ENCODE assay signal across 8 cellular contexts in the genomic region with DNA sequence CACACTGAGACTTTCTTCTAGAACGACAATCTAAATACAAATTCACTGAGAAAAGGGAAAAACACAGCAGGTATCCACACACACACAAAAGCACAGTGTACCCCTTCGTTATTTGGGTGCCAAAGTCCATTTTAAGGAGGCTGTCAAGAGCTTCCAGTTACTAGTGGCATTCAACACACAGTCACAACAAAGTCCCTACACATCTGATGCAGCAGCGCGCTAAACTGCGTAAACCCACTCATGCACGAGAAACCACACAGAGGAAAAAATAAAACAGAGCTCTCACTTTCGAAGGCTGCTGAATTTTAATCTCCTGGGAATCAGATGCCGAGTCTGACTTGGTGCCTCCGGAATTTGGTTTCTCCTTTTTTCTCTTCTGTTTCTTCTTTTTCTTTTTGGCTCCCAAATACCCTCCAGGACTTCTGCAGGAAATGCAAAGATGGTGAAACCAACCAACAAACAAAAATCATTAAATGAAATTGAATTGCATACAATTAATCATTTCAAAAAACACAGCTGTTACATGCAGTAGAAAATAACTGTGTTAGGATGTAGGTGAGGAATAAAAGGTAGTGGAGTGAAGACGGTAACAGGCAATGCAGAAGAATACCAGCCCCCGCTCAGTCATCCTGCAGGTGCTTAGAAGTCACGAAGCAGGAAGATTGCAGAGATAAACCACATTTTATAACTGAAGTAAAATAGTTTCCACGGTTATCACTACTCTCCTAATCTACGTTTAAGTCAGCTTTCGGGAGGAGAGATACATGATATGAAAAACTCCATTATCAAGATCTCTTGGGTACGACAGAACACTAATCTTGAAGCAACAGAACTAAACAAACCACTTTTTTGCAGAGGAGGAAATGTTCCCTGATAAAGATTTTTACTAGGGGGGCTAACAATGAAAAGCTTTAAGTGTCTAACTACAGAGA. TPM values are rescaled to one million over a fixed set of nuclear protein-coding genes. Genes with fewer than 3 reads are reported as not detected.
DNase-seq lines count a peak whose midpoint lies in the region; ATAC-seq and TF ChIP-seq lines count a peak whose summit lies in the region.

No MANE protein-coding gene starts in this region.

- H3K4me2 ChIP-seq in OCI-LY7 (ENCODE audit: low read length): no peak overlapping the region

- peaks cover 20 to 54% (median 41%) of the 10 kb centered on the region in 4 donors for H3K4me1 Mint-ChIP-seq in CD4-positive, CD25-positive, alpha-beta regulatory T cell
- H3K4me1 Mint-ChIP-seq in activated naive CD8-positive, alpha-beta T cell (ENCODE audit: low read depth): peaks cover 47% of the 10 kb centered on the region
- H3K4me1 Mint-ChIP-seq in stimulated activated naive B cell treated with anti-CD40 and anti-IgM and Interleukin-4, amounts not matched to agents 10 μg/mL and 1 μg/mL and 100 μg/mL, for 72 hours: peaks cover 16 to 41% of the 10 kb centered on the region in 2 donors

- peak overlapping the region; percentile 13 to 71 (median 34) for H3K4me3 Mint-ChIP-seq in CD4-positive, CD25-positive, alpha-beta regulatory T cell
- H3K4me3 Mint-ChIP-seq in activated naive CD8-positive, alpha-beta T cell: peak overlapping the region; percentile 72
- peak overlapping the region; percentile 65 to 66 for H3K4me3 Mint-ChIP-seq in stimulated activated naive B cell treated with anti-CD40 and anti-IgM and Interleukin-4, amounts not matched to agents 10 μg/mL and 1 μg/mL and 100 μg/mL, for 72 hours

- peaks cover 0 to 2% (median 0%) of the 10 kb centered on the region in 7 donors for H3K9me3 Mint-ChIP-seq in CD4-positive, CD25-positive, alpha-beta regulatory T cell
- H3K9me3 Mint-ChIP-seq in activated naive CD8-positive, alpha-beta T cell (ENCODE audit: low read depth): no peaks in the 10 kb centered on the region
- H3K9me3 Mint-ChIP-seq in stimulated activated naive B cell treated with anti-CD40 and anti-IgM and Interleukin-4, amounts not matched to agents 10 μg/mL and 1 μg/mL and 100 μg/mL, for 72 hours: no peaks in the 10 kb centered on the region

- intact Hi-C loops in OCI-LY7 (cut with micrococcal nuclease; ENCODE audit: unreplicated experiment) (no loop called here), spleen (cut with DNase I; ENCODE audit: low total_unique reads) (no loop called here)

- no peaks in the 10 kb centered on the region for H3K79me2 ChIP-seq in OCI-LY7 (ENCODE audit: insufficient read depth, low read depth, low read length)

- BruUV-seq in OCI-LY7 (replicated peaks; lab: Mats Ljungman, UMichigan): no TSS peak

- H3K27me3 Mint-ChIP-seq in CD4-positive, CD25-positive, alpha-beta regulatory T cell: no peaks in the 10 kb centered on the region
- H3K27me3 Mint-ChIP-seq in activated naive CD8-positive, alpha-beta T cell: no peaks in the 10 kb centered on the region
- H3K27me3 Mint-ChIP-seq in stimulated activated naive B cell treated with anti-CD40 and anti-IgM and Interleukin-4, amounts not matched to agents 10 μg/mL and 1 μg/mL and 100 μg/mL, for 72 hours: no peaks in the 10 kb centered on the region

- H3K27ac Mint-ChIP-seq in CD4-positive, CD25-positive, alpha-beta regulatory T cell: peak overlapping the region; percentile 43 to 91 (median 57)
- peak overlapping the region; percentile 84 for H3K27ac Mint-ChIP-seq in activated naive CD8-positive, alpha-beta T cell
- H3K27ac Mint-ChIP-seq in stimulated activated naive B cell treated with anti-CD40 and anti-IgM and Interleukin-4, amounts not matched to agents 10 μg/mL and 1 μg/mL and 100 μg/mL, for 72 hours: peak overlapping the region; percentile 90

- TF ChIP-seq CTCF in OCI-LY7 (conservative IDR thresholded peaks at IDR 0.05; ENCODE audit: low read length) (no peak), spleen (IDR thresholded peaks at IDR 0.05 in 8 of 11, conservative IDR thresholded peaks at IDR 0.05 in 3 of 11) (no peak)

- H3K27ac ChIP-seq in CD4-positive, CD25-positive, alpha-beta regulatory T cell (ENCODE audit: insufficient read depth, low read length, poor library complexity, severe bottlenecking): no peak overlapping the region
- no peak overlapping the region for H3K27ac ChIP-seq in OCI-LY7 (ENCODE audit: low read depth, low read length, poor library complexity, severe bottlenecking)
- no peak overlapping the region for H3K27ac ChIP-seq in spleen

- H3K36me3 ChIP-seq in CD4-positive, CD25-positive, alpha-beta regulatory T cell (ENCODE audit: control insufficient read depth, insufficient read depth, low read length): peaks cover 28% of the 10 kb centered on the region
- no peaks in the 10 kb centered on the region for H3K36me3 ChIP-seq in OCI-LY7 (ENCODE audit: insufficient read depth, low read length)
- H3K36me3 ChIP-seq in spleen: peaks cover 0 to 38% (median 2%) of the 10 kb centered on the region in 6 donors

- H3K9me2 ChIP-seq in OCI-LY7 (ENCODE audit: insufficient read depth, low read length): no peaks in the 10 kb centered on the region

- no peaks in the 10 kb centered on the region for H4K20me1 ChIP-seq in OCI-LY7 (ENCODE audit: insufficient read depth, low read length)

- CTCF ChIA-PET in OCI-LY7 (lab: Charles Lee; ENCODE audit: unreplicated experiment): no interaction called here

- WGBS in spleen, 5 donors: 45 to 70% (median 60%) methylated on average over 16 of the region's 16 CpGs

- no peaks in the 10 kb centered on the region for H3K27me3 ChIP-seq in CD4-positive, CD25-positive, alpha-beta regulatory T cell (ENCODE audit: control insufficient read depth, insufficient read depth, low read length)
- H3K27me3 ChIP-seq in spleen (replicated peaks in 1 of 7): no peaks in the 10 kb centered on the region

- ATAC-seq in CD4-positive, CD25-positive, alpha-beta regulatory T cell (ENCODE audit: low read depth in 2 of 2): peak; percentile 34 to 52
- ATAC-seq in GM19395 (IDR thresholded peaks at IDR 0.05; ENCODE audit: unreplicated experiment): peak; percentile 89
- peak; percentile 94 for ATAC-seq in HG03378 (IDR thresholded peaks at IDR 0.05; ENCODE audit: unreplicated experiment)
- peak; percentile 99 to 100 for ATAC-seq in stimulated activated naive B cell treated with anti-CD40 and anti-IgM and Interleukin-4, amounts not matched to agents 10 μg/mL and 1 μg/mL and 100 μg/mL, for 72 hours (replicated peaks)

- peak in 1 of 3 donors; percentile 35 for DNase-seq in CD4-positive, CD25-positive, alpha-beta regulatory T cell
- DNase-seq in stimulated activated naive B cell treated with anti-CD40 and anti-IgM and Interleukin-4, amounts not matched to agents 10 μg/mL and 1 μg/mL and 100 μg/mL, for 72 hours: peak; percentile 79
- DNase-seq in CD1c-positive myeloid dendritic cell (ENCODE audit: extremely low spot score) (no peak), OCI-LY7 (ENCODE audit: low spot score) (no peak), spleen (no peak)

- peaks cover 44% of the 10 kb centered on the region for H3K36me3 Mint-ChIP-seq in CD4-positive, CD25-positive, alpha-beta regulatory T cell
- peaks cover 8% of the 10 kb centered on the region for H3K36me3 Mint-ChIP-seq in activated naive CD8-positive, alpha-beta T cell
- H3K36me3 Mint-ChIP-seq in stimulated activated naive B cell treated with anti-CD40 and anti-IgM and Interleukin-4, amounts not matched to agents 10 μg/mL and 1 μg/mL and 100 μg/mL, for 72 hours: peaks cover 5 to 11% of the 10 kb centered on the region in 2 donors

- POLR2A ChIA-PET in OCI-LY7 (lab: Charles Lee): interaction anchor here (0.6 kb wide), 1 partner anchor 23 kb away, joined by 6 read pairs; no protein-coding TSS in a partner anchor

- no peak for TF ChIP-seq POLR2A in spleen (IDR thresholded peaks at IDR 0.05)

- H3K4me3 ChIP-seq in CD4-positive, CD25-positive, alpha-beta regulatory T cell (ENCODE audit: low read depth, low read length): peak overlapping the region; percentile 49
- H3K4me3 ChIP-seq in OCI-LY7 (ENCODE audit: low read depth, low read length, poor library complexity, severe bottlenecking) (no peak overlapping the region), spleen (peak overlapping the region in 1 of 8 donors; percentile 3)

- H2AFZ ChIP-seq in OCI-LY7 (ENCODE audit: low read length): no peak overlapping the region

- H3K4me1 ChIP-seq in CD4-positive, CD25-positive, alpha-beta regulatory T cell (ENCODE audit: control insufficient read depth, insufficient read depth, low read length, poor library complexity, severe bottlenecking): peaks cover 21% of the 10 kb centered on the region
- H3K4me1 ChIP-seq in OCI-LY7 (ENCODE audit: insufficient read depth, low read length, poor library complexity, severe bottlenecking) (no peaks in the 10 kb centered on the region), spleen (peaks cover 0 to 33% (median 12%) of the 10 kb centered on the region in 6 donors)

- H3K9me3 ChIP-seq in CD4-positive, CD25-positive, alpha-beta regulatory T cell (ENCODE audit: control insufficient read depth in 2 of 2, low read length in 2 of 2): no peaks in the 10 kb centered on the region
- no peaks in the 10 kb centered on the region for H3K9me3 ChIP-seq in OCI-LY7 (ENCODE audit: low read length)
- no peaks in the 10 kb centered on the region for H3K9me3 ChIP-seq in spleen

RNA-seq across cellular contexts. Expression of gene NMT2, which starts 27.1 kb away (rescaled TPM):
- total RNA-seq in CD4-positive, CD25-positive, alpha-beta regulatory T cell: 47.8 TPM
- polyA plus RNA-seq in CD4-positive, CD25-positive, alpha-beta regulatory T cell: 10 to 100 TPM; 37.1 to 50.3 (median 43.4) TPM
- total RNA-seq in OCI-LY7 (2014; rRNA removed; shearing (Covaris generic)): 0.10 and 0.82 TPM in 2 replicates
- 0.72 and 1.0 TPM in 2 replicates for total RNA-seq in OCI-LY7 (2022)
- 10 to 100 TPM; 11.3 to 19.2 (median 14.6) TPM for total RNA-seq in spleen
- polyA plus RNA-seq in spleen: 10 to 100 TPM in 1 of 3 donors, 1 to 10 TPM in 2; 4.3 to 10.2 (median 6.0) TPM

RNA-seq across cellular contexts. Expression of gene RPP38, which starts 44.2 kb away (rescaled TPM):
- total RNA-seq in CD4-positive, CD25-positive, alpha-beta regulatory T cell: 9.3 TPM
- 10 to 100 TPM; 19.6 to 38.7 (median 28.9) TPM for polyA plus RNA-seq in CD4-positive, CD25-positive, alpha-beta regulatory T cell
- 13.2 and 15.1 TPM in 2 replicates for total RNA-seq in OCI-LY7 (2014; rRNA removed; shearing (Covaris generic))
- 21.6 and 22.1 TPM in 2 replicates for total RNA-seq in OCI-LY7 (2022)
- total RNA-seq in spleen: 10 to 100 TPM; 12.5 to 19.7 (median 15.6) TPM
- 10 to 100 TPM; 22.3 to 24.9 (median 24.2) TPM for polyA plus RNA-seq in spleen

RNA-seq across cellular contexts. Expression of gene ACBD7, which starts 52.8 kb away (rescaled TPM):
- 0.39 TPM for total RNA-seq in CD4-positive, CD25-positive, alpha-beta regulatory T cell
- polyA plus RNA-seq in CD4-positive, CD25-positive, alpha-beta regulatory T cell: under 1 TPM in 2 of 4 donors, not detected in 2; 0.25 to 0.49 TPM
- total RNA-seq in OCI-LY7 (2014; rRNA removed; shearing (Covaris generic)): 26.1 and 26.9 TPM in 2 replicates
- total RNA-seq in OCI-LY7 (2022): 15.0 and 19.4 TPM in 2 replicates
- total RNA-seq in spleen: under 1 TPM in 1 of 7 donors, not detected in 6; 0.77 TPM
- under 1 TPM in 2 of 3 donors, not detected in 1; 0.09 to 0.10 TPM for polyA plus RNA-seq in spleen

Comparison
In these comparisons a context has a peak if more than half of its experiments do, and no peak if none do; other contexts are left out.
1. ATAC-seq: peak in every context shown above with its lines; median percentile 100 in stimulated activated naive B cell treated with anti-CD40 and anti-IgM and Interleukin-4, amounts not matched to agents 10 μg/mL and 1 μg/mL and 100 μg/mL, for 72 hours; 94 in HG03378; 89 in GM19395; 43 in CD4-positive, CD25-positive, alpha-beta regulatory T cell.
2. RNA of gene NMT2, which starts 27.1 kb away (total RNA-seq): 47.8 TPM in CD4-positive, CD25-positive, alpha-beta regulatory T cell (single experiment) and 11.3 to 19.2 TPM in spleen; 0.10 to 1.0 TPM in OCI-LY7; every median in the first group is over 4 times any median in the second.
3. RNA of gene ACBD7, which starts 52.8 kb away (total RNA-seq): 15.0 to 26.9 TPM in OCI-LY7; 0.39 TPM in CD4-positive, CD25-positive, alpha-beta regulatory T cell (single experiment) and 0.77 TPM in spleen; every median in the first group is over 4 times any median in the second.
4. Peak in every context shown above with its lines, with median percentiles within 50 percentile points of each other: H3K27ac Mint-ChIP-seq and H3K4me3 Mint-ChIP-seq.